7 cellular contexts compared by ENCODE assay signal in genomic region chr6:73655341-73655917, GRCh38. TPM values are rescaled to one million over a fixed set of nuclear protein-coding genes. Genes with fewer than 3 reads are reported as not detected.
DNase-seq lines count a peak whose midpoint lies in the region; ATAC-seq and TF ChIP-seq lines count a peak whose summit lies in the region.

No MANE protein-coding gene starts in this region.

- H3K9ac ChIP-seq in skeletal muscle tissue (ENCODE audit: low read depth in 1 of 3, low read length in 3 of 3), result no peak overlapping the region

- no peaks in the 10 kb centered on the region for H3K27me3 ChIP-seq in HAP-1 (ENCODE audit: low read depth)
- H3K27me3 ChIP-seq in Panc1 (ENCODE audit: control insufficient read depth, insufficient read depth, low read length), result no peaks in the 10 kb centered on the region
- H3K27me3 ChIP-seq in skeletal muscle tissue (ENCODE audit: control insufficient read depth in 3 of 3, insufficient read depth in 3 of 3, low read length in 3 of 3), result no peaks in the 10 kb centered on the region
- no peaks in the 10 kb centered on the region for H3K27me3 ChIP-seq in foreskin keratinocyte

- DNase-seq in HAP-1 (ENCODE audit: low spot score in 2 of 2), result no peak
- no peak for DNase-seq in Panc1 (ENCODE audit: low read depth, low spot score)
- DNase-seq in fibroblast of gingiva (ENCODE audit: low read depth), result peak; percentile 15
- no peak for DNase-seq in foreskin keratinocyte
- DNase-seq in NK-92 treated with Interleukin-12 subunit alpha and Interleukin-12 subunit beta, amount 100 ng/mL, for 24 hours (lab: John Stamatoyannopoulos, UW), result no peak
- no peak for DNase-seq in activated CD4-positive, alpha-beta T cell treated with anti-CD3 and anti-CD28 coated beads, Interleukin-2, amount 50 U/mL, for 1 hour

- ATAC-seq in Panc1 (no peak), foreskin keratinocyte (no peak)

- peaks cover 24% of the 10 kb centered on the region for H3K4me1 ChIP-seq in HAP-1
- H3K4me1 ChIP-seq in Panc1 (ENCODE audit: control insufficient read depth, insufficient read depth, low read length), result peaks cover 21% of the 10 kb centered on the region
- H3K4me1 ChIP-seq in skeletal muscle tissue (ENCODE audit: control insufficient read depth in 3 of 3, insufficient read depth in 3 of 3, low read length in 3 of 3), result peaks cover 0 to 11% (median 7%) of the 10 kb centered on the region in 3 donors
- peaks cover 10% of the 10 kb centered on the region for H3K4me1 ChIP-seq in foreskin keratinocyte

- intact Hi-C loops in Panc1 (cut with micrococcal nuclease; ENCODE audit: unreplicated experiment), result no loop called here

- CTCF ChIA-PET in Panc1 (lab: Charles Lee), result no interaction called here

- TSS peak; percentile 83 for BruUV-seq in Panc1 (replicated peaks; lab: Mats Ljungman, UMichigan)

- POLR2A ChIA-PET in Panc1 (lab: Charles Lee), result no interaction called here

- H3K4me3 ChIP-seq in HAP-1 (peak overlapping the region; percentile 87), Panc1 (ENCODE audit: low read depth in 2 of 2, low read length in 2 of 2) (peak overlapping the region; percentile 73 to 98; a peak in 3 of 4 replicates), skeletal muscle tissue (ENCODE audit: low read length in 3 of 3) (no peak overlapping the region)

- TF ChIP-seq CTCF in Panc1 (IDR thresholded peaks at IDR 0.05), result no peak
- no peak for TF ChIP-seq CTCF in foreskin keratinocyte (conservative IDR thresholded peaks at IDR 0.05)

- in situ Hi-C loops in HAP-1 (cut with MboI; ENCODE audit: low sequenced_read_pairs) (no loop called here), Panc1 (cut with HindIII; ENCODE audit: low pct_unique_long_range_greater_than_20kb, low sequenced_read_pairs) (no loop called here)

- H3K36me3 ChIP-seq in HAP-1 (replicated peaks), result no peaks in the 10 kb centered on the region
- no peaks in the 10 kb centered on the region for H3K36me3 ChIP-seq in Panc1 (ENCODE audit: control insufficient read depth, insufficient read depth, low read length)
- H3K36me3 ChIP-seq in skeletal muscle tissue (ENCODE audit: control insufficient read depth in 3 of 3, insufficient read depth in 3 of 3, low read length in 3 of 3), result no peaks in the 10 kb centered on the region

- H3K9me3 ChIP-seq in HAP-1 (no peaks in the 10 kb centered on the region), Panc1 (ENCODE audit: control insufficient read depth, insufficient read depth, low read depth, low read length) (no peaks in the 10 kb centered on the region), skeletal muscle tissue (ENCODE audit: control insufficient read depth in 3 of 3, low read length in 3 of 3) (no peaks in the 10 kb centered on the region)

- H3K27ac ChIP-seq in Panc1 (ENCODE audit: low read length) (peak overlapping the region; percentile 77), skeletal muscle tissue (ENCODE audit: low read depth, low read length) (peak overlapping the region; percentile 99), foreskin keratinocyte (no peak overlapping the region)

RNA-seq across cellular contexts. Expression of gene SLC17A5, which starts 1.6 kb away (rescaled TPM):
- total RNA-seq in Panc1 (2021; ENCODE audit: unreplicated experiment) (20.6 TPM), skeletal muscle tissue (20.9 TPM), foreskin keratinocyte (5.7 and 6.5 TPM in 2 replicates)
- 11.1 TPM for polyA plus RNA-seq in Panc1 (2012; ENCODE audit: insufficient read length)
- 3.3 and 3.4 TPM in 2 replicates for polyA plus RNA-seq in foreskin keratinocyte

RNA-seq across cellular contexts. Expression of gene CD109, which starts 40.6 kb away (rescaled TPM):
- total RNA-seq in Panc1 (2021; ENCODE audit: unreplicated experiment) (46.1 TPM), skeletal muscle tissue (19.3 TPM), foreskin keratinocyte (42.4 and 47.8 TPM in 2 replicates)
- polyA plus RNA-seq in Panc1 (2012; ENCODE audit: insufficient read length), result 14.5 TPM
- 7.8 and 10.2 TPM in 2 replicates for polyA plus RNA-seq in foreskin keratinocyte

Comparison
In these comparisons a context has a peak if more than half of its experiments do, and no peak if none do; other contexts are left out.
1. H3K4me3 ChIP-seq: peak in HAP-1 (single experiment) and Panc1 (2 of 2); none in skeletal muscle tissue (0 of 3).